In genomic region chr11:59801981-59802638, GRCh38 we compare ENCODE assay signal across 2 cellular contexts.
TF ChIP-seq lines count a peak whose summit lies in the region.

No MANE protein-coding gene starts in this region.

TF ChIP-seq in HEK293, 187 proteins besides CTCF, POLR2A, EP300 and RAD21:
- TF ChIP-seq SCRT2 (tag by site-specific recombination; IDR thresholded peaks at IDR 0.05) (0 out of 2 replicates have a peak, but pooled peaks have one; percentile 23), ZNF560 (tag by site-specific recombination; IDR thresholded peaks at IDR 0.05; ENCODE audit: borderline replicate concordance) (no peak), OSR2 (tag by site-specific recombination; IDR thresholded peaks at IDR 0.05) (peak; percentile 83), SP7 (tag by site-specific recombination; IDR thresholded peaks at IDR 0.05) (no peak), ZNF629 (tag by site-specific recombination; IDR thresholded peaks at IDR 0.05) (0 out of 2 replicates have a peak, but pooled peaks have one; percentile 20)
- TF ChIP-seq, protein P1, sequence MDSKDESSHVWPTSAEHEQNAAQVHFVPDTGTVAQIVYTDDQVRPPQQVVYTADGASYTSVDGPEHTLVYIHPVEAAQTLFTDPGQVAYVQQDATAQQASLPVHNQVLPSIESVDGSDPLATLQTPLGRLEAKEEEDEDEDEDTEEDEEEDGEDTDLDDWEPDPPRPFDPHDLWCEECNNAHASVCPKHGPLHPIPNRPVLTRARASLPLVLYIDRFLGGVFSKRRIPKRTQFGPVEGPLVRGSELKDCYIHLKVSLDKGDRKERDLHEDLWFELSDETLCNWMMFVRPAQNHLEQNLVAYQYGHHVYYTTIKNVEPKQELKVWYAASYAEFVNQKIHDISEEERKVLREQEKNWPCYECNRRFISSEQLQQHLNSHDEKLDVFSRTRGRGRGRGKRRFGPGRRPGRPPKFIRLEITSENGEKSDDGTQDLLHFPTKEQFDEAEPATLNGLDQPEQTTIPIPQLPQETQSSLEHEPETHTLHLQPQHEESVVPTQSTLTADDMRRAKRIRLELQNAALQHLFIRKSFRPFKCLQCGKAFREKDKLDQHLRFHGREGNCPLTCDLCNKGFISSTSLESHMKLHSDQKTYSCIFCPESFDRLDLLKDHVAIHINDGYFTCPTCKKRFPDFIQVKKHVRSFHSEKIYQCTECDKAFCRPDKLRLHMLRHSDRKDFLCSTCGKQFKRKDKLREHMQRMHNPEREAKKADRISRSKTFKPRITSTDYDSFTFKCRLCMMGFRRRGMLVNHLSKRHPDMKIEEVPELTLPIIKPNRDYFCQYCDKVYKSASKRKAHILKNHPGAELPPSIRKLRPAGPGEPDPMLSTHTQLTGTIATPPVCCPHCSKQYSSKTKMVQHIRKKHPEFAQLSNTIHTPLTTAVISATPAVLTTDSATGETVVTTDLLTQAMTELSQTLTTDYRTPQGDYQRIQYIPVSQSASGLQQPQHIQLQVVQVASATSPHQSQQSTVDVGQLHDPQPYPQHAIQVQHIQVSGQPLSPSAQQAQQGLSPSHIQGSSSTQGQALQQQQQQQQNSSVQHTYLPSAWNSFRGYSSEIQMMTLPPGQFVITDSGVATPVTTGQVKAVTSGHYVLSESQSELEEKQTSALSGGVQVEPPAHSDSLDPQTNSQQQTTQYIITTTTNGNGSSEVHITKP (tag by site-specific recombination; IDR thresholded peaks at IDR 0.05), result peak; percentile 42; the same call in 1 of the 2 replicates
TF ChIP-seq in HEK293: peak in this region for 4.

TF ChIP-seq in K562, 482 proteins besides CTCF, POLR2A, EP300 and RAD21:
- TF ChIP-seq ZNF175 (CRISPR knock-in tag; IDR thresholded peaks at IDR 0.05; ENCODE audit: low read depth) (peak; percentile 27; the same call in 1 of the 2 replicates), JUND (IDR thresholded peaks at IDR 0.05; ENCODE audit: borderline replicate concordance, low read depth, low read length) (no peak), JUND (tag; IDR thresholded peaks at IDR 0.05; ENCODE audit: borderline replicate concordance, low read depth, low read length) (peak; percentile 28; the same call in 1 of the 3 replicates), PCBP1 (IDR thresholded peaks at IDR 0.05; ENCODE audit: low read depth, low read length, poor library complexity, severe bottlenecking) (no peak), FOSL1 (tag; conservative IDR thresholded peaks at IDR 0.05) (peak; percentile 25; the same call in 1 of the 2 replicates), CTBP1 (IDR thresholded peaks at IDR 0.05; ENCODE audit: borderline replicate concordance) (0 out of 2 replicates have a peak, but pooled peaks have one; percentile 4), TARDBP (IDR thresholded peaks at IDR 0.05) (0 out of 2 replicates have a peak, but pooled peaks have one; percentile 17), MBD2 (IDR thresholded peaks at IDR 0.05; ENCODE audit: borderline replicate concordance, low read depth) (no peak), ATF7 (IDR thresholded peaks at IDR 0.05) (0 out of 2 replicates have a peak, but pooled peaks have one; percentile 34)
